Comparison of ENCODE assay signal across 18 cellular contexts in the genomic region with DNA sequence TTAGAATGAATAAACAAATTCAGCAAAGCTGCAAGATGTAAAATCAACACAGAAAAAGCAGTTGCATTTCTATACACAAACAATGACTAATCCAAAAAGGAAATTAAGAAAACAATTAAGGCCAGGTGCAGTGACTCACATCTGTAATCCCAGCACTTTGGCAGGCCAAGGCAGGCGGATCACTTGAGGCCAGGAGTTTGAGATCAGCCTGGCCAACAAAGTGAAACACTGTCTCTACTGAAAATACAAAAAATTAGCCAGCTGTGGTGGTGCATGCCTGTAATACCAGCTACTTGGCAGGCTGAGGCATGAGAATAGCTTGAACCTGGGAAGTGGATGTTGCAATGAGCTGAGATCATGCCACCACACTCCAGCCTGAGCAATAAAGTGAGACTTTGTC. TPM values are rescaled to one million over a fixed set of nuclear protein-coding genes. Genes with fewer than 3 reads are reported as not detected.
A peak's percentile ranks its signal among the peaks of the same experiment; 100 is the strongest.
DNase-seq lines count a peak whose midpoint lies in the region; ATAC-seq and TF ChIP-seq lines count a peak whose summit lies in the region.
"Had no signal": no experiment of that assay in that cellular context is flagged by ENCODE, and none has a peak within 500 bp of the region (broad histone marks: within the 10 kb centered on the region; RNA-seq: fewer than 3 reads in every experiment).

No MANE protein-coding gene starts in this region.

- ATAC-seq in mucosa of descending colon (no peak), GM18870 (IDR thresholded peaks at IDR 0.05; ENCODE audit: unreplicated experiment) (no peak)
- ATAC-seq: naive thymus-derived CD8-positive, alpha-beta T cell had no signal

- no peak for TF ChIP-seq POLR2A in breast epithelium (IDR thresholded peaks at IDR 0.05)

- H3K36me3 ChIP-seq in breast epithelium (no peaks in the 10 kb centered on the region), adipocyte (ENCODE audit: control insufficient read depth, insufficient read depth, low read length, severe bottlenecking) (peaks cover 17% of the 10 kb centered on the region), mucosa of descending colon (ENCODE audit: low read depth) (no peaks in the 10 kb centered on the region)
- H3K36me3 ChIP-seq: colonic mucosa had no signal

- no peaks in the 10 kb centered on the region for H3K27me3 Mint-ChIP-seq in MCF 10A (ENCODE audit: insufficient read depth, unreplicated experiment)
- H3K27me3 Mint-ChIP-seq: activated CD4-positive, alpha-beta memory T cell treated with anti-CD3 and anti-CD28 coated beads for 36 hours; CD4-positive, alpha-beta memory T cell; naive thymus-derived CD8-positive, alpha-beta T cell had no signal

- peaks cover 23% of the 10 kb centered on the region for H3K4me1 Mint-ChIP-seq in MCF 10A (ENCODE audit: insufficient read depth, unreplicated experiment)

- H3K9me3 ChIP-seq in breast epithelium (no peaks in the 10 kb centered on the region), adipocyte (ENCODE audit: control insufficient read depth, low read length) (no peaks in the 10 kb centered on the region), mucosa of descending colon (no peaks in the 10 kb centered on the region)
- H3K9me3 ChIP-seq: colonic mucosa, esophagus muscularis mucosa, testis had no signal

- peaks cover 39% of the 10 kb centered on the region for H3K36me3 Mint-ChIP-seq in MCF 10A (ENCODE audit: insufficient read depth, unreplicated experiment)

- CTCF ChIA-PET in MCF 10A (lab: Yijun Ruan, JAX) = interaction anchor here (0.8 to 5.9 kb wide), 15 partner anchors 10 to 259 kb away, joined by 3 to 60 read pairs (median 4); a partner anchor contains a TSS

- POLR2A ChIA-PET in MCF 10A (lab: Yijun Ruan, JAX) = interaction anchor here (0.6 to 6.8 kb wide), 27 partner anchors 10 to 572 kb away, joined by 3 to 74 read pairs (median 4); a partner anchor contains a TSS

- H3K27me3 ChIP-seq in breast epithelium (no peaks in the 10 kb centered on the region), adipocyte (replicated peaks; ENCODE audit: control insufficient read depth, insufficient read depth, low read length) (no peaks in the 10 kb centered on the region)
- H3K27me3 ChIP-seq: colonic mucosa, esophagus muscularis mucosa, testis had no signal

- H3K4me3 ChIP-seq in breast epithelium (no peak overlapping the region), adipocyte (ENCODE audit: low read length) (no peak overlapping the region), fibroblast of mammary gland (ENCODE audit: control insufficient read depth, low read depth, low read length) (no peak overlapping the region), mucosa of descending colon (no peak overlapping the region)
- H3K4me3 ChIP-seq: colonic mucosa, esophagus muscularis mucosa, testis had no signal

- TF ChIP-seq CTCF in MCF 10A (IDR thresholded peaks at IDR 0.05; ENCODE audit: unreplicated experiment) = no peak
- TF ChIP-seq CTCF in breast epithelium (IDR thresholded peaks at IDR 0.05) = no peak
- no peak for TF ChIP-seq CTCF in fibroblast of mammary gland (conservative IDR thresholded peaks at IDR 0.05; ENCODE audit: control insufficient read depth, insufficient read depth, low read depth, low read length)
- TF ChIP-seq CTCF in mucosa of descending colon (IDR thresholded peaks at IDR 0.05) = no peak

- no peak overlapping the region for H3K9ac ChIP-seq in adipocyte (ENCODE audit: low read length)

- no peaks in the 10 kb centered on the region for H3K9me3 Mint-ChIP-seq in MCF 10A (ENCODE audit: unreplicated experiment)
- H3K9me3 Mint-ChIP-seq: activated CD4-positive, alpha-beta memory T cell treated with anti-CD3 and anti-CD28 coated beads for 36 hours; activated T-helper 1 cell treated with anti-CD3 and anti-CD28 coated beads, Interleukin-12 subunit alpha, Interleukin-12 subunit beta, Interleukin-2, Interleukin-4 antibody, amounts not matched to agents 30 ng/mL and 10 ng/mL and 1 ng/mL, durations not matched to agents 14 hours and 24 hours and 36 hours; naive thymus-derived CD8-positive, alpha-beta T cell had no signal

- no peak overlapping the region for H3K4me3 Mint-ChIP-seq in MCF 10A (ENCODE audit: unreplicated experiment)
- H3K4me3 Mint-ChIP-seq: activated CD4-positive, alpha-beta memory T cell treated with anti-CD3 and anti-CD28 coated beads for 36 hours; activated T-helper 1 cell treated with anti-CD3 and anti-CD28 coated beads, Interleukin-12 subunit alpha, Interleukin-12 subunit beta, Interleukin-2, Interleukin-4 antibody, amounts not matched to agents 30 ng/mL and 10 ng/mL and 1 ng/mL, durations not matched to agents 14 hours and 24 hours and 36 hours; CD4-positive, alpha-beta memory T cell; naive thymus-derived CD8-positive, alpha-beta T cell had no signal

- H3K27ac Mint-ChIP-seq in MCF 10A (ENCODE audit: low read depth, unreplicated experiment) = peak overlapping the region; percentile 63
- H3K27ac Mint-ChIP-seq: activated CD4-positive, alpha-beta memory T cell treated with anti-CD3 and anti-CD28 coated beads for 36 hours; activated T-helper 1 cell treated with anti-CD3 and anti-CD28 coated beads, Interleukin-12 subunit alpha, Interleukin-12 subunit beta, Interleukin-2, Interleukin-4 antibody, amounts not matched to agents 30 ng/mL and 10 ng/mL and 1 ng/mL, durations not matched to agents 14 hours and 24 hours and 36 hours had no signal

- no TSS peak for BruUV-seq in MCF 10A (replicated peaks; lab: Mats Ljungman, UMichigan)

- intact Hi-C loops in MCF 10A (cut with micrococcal nuclease) = loop anchor here (2.0 kb wide), 1 partner anchor 22 kb away; a partner anchor contains a TSS
- intact Hi-C loops in breast epithelium (cut with DNase I; ENCODE audit: low total_unique reads) = no loop called here
- intact Hi-C loops in mucosa of descending colon (cut with DNase I, micrococcal nuclease) = no loop called here

- no peak overlapping the region for H3K27ac ChIP-seq in breast epithelium
- H3K27ac ChIP-seq: 22Rv1, colonic mucosa, esophagus muscularis mucosa, testis had no signal

- DNase-seq in MCF 10A (ENCODE audit: unreplicated experiment) = peak; percentile 96
- no peak for DNase-seq in breast epithelium (ENCODE audit: low spot score in 2 of 2)
- peak; percentile 70 for DNase-seq in adipocyte (ENCODE audit: low read depth)
- peak; percentile 80 for DNase-seq in fibroblast of mammary gland (ENCODE audit: low read depth)
- no peak for DNase-seq in T-helper 9 cell
- DNase-seq in mucosa of descending colon = no peak
- DNase-seq in CD1c-positive myeloid dendritic cell (ENCODE audit: extremely low spot score) = no peak
- DNase-seq: activated CD4-positive, alpha-beta memory T cell treated with anti-CD3 and anti-CD28 coated beads for 36 hours; CD4-positive, alpha-beta memory T cell; colonic mucosa; naive thymus-derived CD8-positive, alpha-beta T cell; SIG-M5; testis had no signal

- H3K4me1 ChIP-seq in breast epithelium = no peaks in the 10 kb centered on the region
- peaks cover 9% of the 10 kb centered on the region for H3K4me1 ChIP-seq in adipocyte (ENCODE audit: control insufficient read depth, insufficient read depth, low read length)
- no peaks in the 10 kb centered on the region for H3K4me1 ChIP-seq in mucosa of descending colon (ENCODE audit: low read depth)
- H3K4me1 ChIP-seq: colonic mucosa, esophagus muscularis mucosa, testis had no signal

RNA-seq across cellular contexts. Expression of a gene that starts 22.3 kb away (rescaled TPM):
- 27.5 and 29.1 TPM in 2 replicates for total RNA-seq in MCF 10A (2022)
- 10 to 100 TPM; 21.6 to 23.7 (median 22.2) TPM for total RNA-seq in breast epithelium
- total RNA-seq in mucosa of descending colon = 10 to 100 TPM in 2 of 3 donors, 1 to 10 TPM in 1; 9.1 to 12.7 (median 11.3) TPM
- total RNA-seq: G401 had no signal

RNA-seq across cellular contexts. Expression of a gene that starts 33.5 kb away (rescaled TPM):
- total RNA-seq in MCF 10A (2022) (not detected in 2 replicates), breast epithelium (not detected), mucosa of descending colon (not detected)
- total RNA-seq: activated CD4-positive, alpha-beta memory T cell treated with anti-CD3 and anti-CD28 coated beads for 36 hours; activated T-helper 1 cell treated with anti-CD3 and anti-CD28 coated beads, Interleukin-12 subunit alpha, Interleukin-12 subunit beta, Interleukin-2, Interleukin-4 antibody, amounts not matched to agents 30 ng/mL and 10 ng/mL and 1 ng/mL, durations not matched to agents 14 hours and 24 hours and 36 hours; CD4-positive, alpha-beta memory T cell; colonic mucosa; esophagus muscularis mucosa; G401; naive thymus-derived CD8-positive, alpha-beta T cell; testis had no signal

RNA-seq across cellular contexts. Expression of a gene that starts 47.4 kb away (rescaled TPM):
- total RNA-seq in MCF 10A (2022) (not detected in 2 replicates), breast epithelium (under 1 TPM in 2 of 3 donors, not detected in 1; 0.32 to 0.73 TPM), mucosa of descending colon (1 to 10 TPM in 1 of 3 donors, under 1 TPM in 2; 0.51 to 1.0 (median 0.61) TPM)
- total RNA-seq: esophagus muscularis mucosa, G401 had no signal

RNA-seq across cellular contexts. Expression of a gene that starts 55.4 kb away (rescaled TPM):
- total RNA-seq in MCF 10A (2022) (0.40 and 0.81 TPM in 2 replicates), breast epithelium (10 to 100 TPM in 2 of 3 donors, 1 to 10 TPM in 1; 7.8 to 48.6 (median 24.9) TPM), mucosa of descending colon (10 to 100 TPM in 2 of 3 donors, 1 to 10 TPM in 1; 9.5 to 29.5 (median 17.7) TPM)
- total RNA-seq: G401; naive thymus-derived CD8-positive, alpha-beta T cell had no signal

Comparison
In these comparisons a context has a peak if more than half of its experiments do, and no peak if none do; other contexts are left out.
1. DNase-seq: peak in MCF 10A (single experiment), adipocyte (single experiment) and fibroblast of mammary gland (single experiment); none in breast epithelium (0 of 2), T-helper 9 cell (single experiment), mucosa of descending colon (0 of 3) and CD1c-positive myeloid dendritic cell (single experiment).